9 cellular contexts compared by ENCODE assay signal in the genomic region with DNA sequence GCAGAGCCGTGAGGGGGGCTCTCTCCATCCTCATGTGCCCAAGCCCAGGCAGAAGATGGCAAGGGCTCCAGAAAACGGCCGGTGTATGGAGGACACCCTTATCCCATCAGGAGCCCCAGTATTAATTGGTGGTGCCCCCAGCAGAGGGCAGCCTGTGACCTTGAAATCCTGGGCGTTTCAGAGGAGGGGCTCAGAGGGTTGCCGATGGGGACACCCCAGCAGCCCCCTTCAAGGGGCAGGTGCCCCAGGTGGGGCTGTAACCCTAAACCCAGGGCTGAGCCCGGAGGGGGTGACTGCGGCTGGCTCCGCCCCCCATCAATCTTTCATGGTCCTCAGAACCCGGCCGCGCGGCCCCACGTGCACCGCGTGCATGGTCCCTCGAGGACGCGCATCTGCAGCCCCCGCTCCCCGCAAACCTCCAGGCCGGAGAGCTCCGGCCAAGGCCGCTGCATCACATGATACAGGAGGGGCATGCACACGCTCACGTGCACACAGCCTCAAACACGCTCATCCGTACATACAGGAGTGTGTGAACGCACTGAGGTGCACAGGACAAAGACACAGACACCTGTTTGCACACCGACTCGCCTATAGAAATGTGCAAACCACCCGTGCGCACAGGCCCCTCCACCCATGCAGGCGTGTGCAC. TPM values are rescaled to one million over a fixed set of nuclear protein-coding genes. Genes with fewer than 3 reads are reported as not detected.
DNase-seq lines count a peak whose midpoint lies in the region; ATAC-seq, FAIRE-seq and TF ChIP-seq lines count a peak whose summit lies in the region.
"Had no signal": no experiment of that assay in that cellular context is flagged by ENCODE, and none has a peak within 500 bp of the region (broad histone marks: within the 10 kb centered on the region; RNA-seq: fewer than 3 reads in every experiment).

No MANE protein-coding gene starts in this region.

- H3K36me3 ChIP-seq in ACC112 (ENCODE audit: insufficient read depth, low read length) (no peaks in the 10 kb centered on the region), WERI-Rb-1 (peaks cover 36% of the 10 kb centered on the region), endothelial cell of umbilical vein (ENCODE audit: control insufficient read depth in 2 of 2, extremely low read depth in 1 of 2, insufficient read depth in 2 of 2, low read length in 2 of 2) (no peaks in the 10 kb centered on the region)

- H3K9me3 ChIP-seq in H9 (ENCODE audit: control insufficient read depth, low read depth, low read length) (no peaks in the 10 kb centered on the region), WERI-Rb-1 (ENCODE audit: severe bottlenecking) (no peaks in the 10 kb centered on the region), endothelial cell of umbilical vein (replicated peaks; ENCODE audit: control insufficient read depth, insufficient read depth, low read length) (no peaks in the 10 kb centered on the region)

- H3K4me3 Mint-ChIP-seq in H9 (peak overlapping the region; percentile 80 to 97), natural killer cell (peak overlapping the region; percentile 97)

- H3K9me3 Mint-ChIP-seq in H9 (peaks cover 0 to 2% of the 10 kb centered on the region in 2 experiments; a peak in 1 of 5 replicates), natural killer cell (no peaks in the 10 kb centered on the region)

- H4K20me1 ChIP-seq in H9 (ENCODE audit: control insufficient read depth, insufficient read depth, insufficient read length): peaks cover 4% of the 10 kb centered on the region
- H4K20me1 ChIP-seq in endothelial cell of umbilical vein (replicated peaks; ENCODE audit: control insufficient read depth, extremely low read depth, insufficient read depth, low read length): no peaks in the 10 kb centered on the region

- peaks cover 21 to 34% (median 27%) of the 10 kb centered on the region in 3 experiments; a peak in 6 of 7 replicates for H3K36me3 Mint-ChIP-seq in H9 (ENCODE audit: insufficient read depth in 1 of 3, low read depth in 3 of 3)
- no peaks in the 10 kb centered on the region for H3K36me3 Mint-ChIP-seq in natural killer cell

- no peak overlapping the region for H2BK15ac ChIP-seq in H9 (ENCODE audit: low read depth, low read length)

- no peak overlapping the region for H4K5ac ChIP-seq in H9 (ENCODE audit: insufficient read length, low read depth, low read length)

- H3K79me2 ChIP-seq in ACC112 (ENCODE audit: control insufficient read depth, insufficient read depth, low read length, unreplicated experiment): no peaks in the 10 kb centered on the region
- H3K79me2 ChIP-seq in H9 (ENCODE audit: insufficient read depth, low read length): no peaks in the 10 kb centered on the region; the same call in 1 of the 2 replicates
- H3K79me2 ChIP-seq in endothelial cell of umbilical vein (ENCODE audit: control insufficient read depth, insufficient read depth, low read length): no peaks in the 10 kb centered on the region

- no peak overlapping the region for H3K23ac ChIP-seq in H9 (ENCODE audit: insufficient read length, low read depth, low read length)

- POLR2A ChIA-PET in endothelial cell of umbilical vein (lab: Charles Lee): no interaction called here

- no TSS peak for BruUV-seq in endothelial cell of umbilical vein (replicated peaks; lab: Mats Ljungman, UMichigan)

- no peak overlapping the region for H2BK20ac ChIP-seq in H9 (ENCODE audit: low read depth, low read length, poor library complexity, severe bottlenecking)

- H3K23me2 ChIP-seq in H9 (ENCODE audit: insufficient read length, low read depth, low read length, poor library complexity, severe bottlenecking): peaks cover 15% of the 10 kb centered on the region

- H3K4me1 Mint-ChIP-seq in H9 (peaks cover 4 to 26% of the 10 kb centered on the region in 2 experiments), natural killer cell (peaks cover 23 to 32% of the 10 kb centered on the region in 2 donors)

- H3K4me3 ChIP-seq in ACC112 (ENCODE audit: low read depth, low read length): peak overlapping the region; percentile 80
- peak overlapping the region; percentile 77 for H3K4me3 ChIP-seq in WERI-Rb-1 (ENCODE audit: low read depth, low read length)
- peak overlapping the region in 1 of 3 experiments; percentile 46 for H3K4me3 ChIP-seq in endothelial cell of umbilical vein (replicated peaks in 1 of 3; ENCODE audit: insufficient read depth in 1 of 3, low read depth in 1 of 3, low read length in 3 of 3)

- H3K27me3 Mint-ChIP-seq in H9 (ENCODE audit: low read depth) (peaks cover 3% of the 10 kb centered on the region; the same call in 1 of the 2 replicates), natural killer cell (ENCODE audit: low read depth in 2 of 2) (peaks cover 0 to 3% of the 10 kb centered on the region in 2 donors)

- H3K9ac ChIP-seq in H9 (ENCODE audit: extremely low read depth, insufficient read length, low read length): peak overlapping the region; percentile 3
- H3K9ac ChIP-seq in endothelial cell of umbilical vein (replicated peaks; ENCODE audit: extremely low read depth, insufficient read depth, low read length): no peak overlapping the region

- dilution Hi-C loops in endothelial cell of umbilical vein (cut with MboI; ENCODE audit: extremely low pct_ligation_motif_present, low sequenced_read_pairs): no loop called here

- H3K9me1 ChIP-seq in endothelial cell of umbilical vein (replicated peaks; ENCODE audit: control insufficient read depth, extremely low read depth, insufficient read depth, low read length): no peaks in the 10 kb centered on the region

- H3K18ac ChIP-seq in H9 (ENCODE audit: insufficient read length, low read depth, low read length): no peak overlapping the region

- H3K4ac ChIP-seq in H9 (ENCODE audit: low read depth, low read length): no peak overlapping the region

- no peak overlapping the region for H3T11ph ChIP-seq in H9 (ENCODE audit: low read length)

- H3K27ac ChIP-seq in ACC112 (ENCODE audit: low read depth, low read length) (no peak overlapping the region), H9 (ENCODE audit: insufficient read length, low read depth, low read length) (no peak overlapping the region), WERI-Rb-1 (no peak overlapping the region), endothelial cell of umbilical vein (ENCODE audit: insufficient read depth, low read depth, low read length) (no peak overlapping the region)

- peak overlapping the region; percentile 19 to 93 (median 79); a peak in 6 of 7 replicates for H3K27ac Mint-ChIP-seq in H9
- H3K27ac Mint-ChIP-seq in natural killer cell: peak overlapping the region; percentile 92 to 96

- no peaks in the 10 kb centered on the region for H3K79me1 ChIP-seq in H9 (ENCODE audit: insufficient read depth, low read depth, low read length, poor library complexity, severe bottlenecking)

- TF ChIP-seq CTCF in H9 (conservative IDR thresholded peaks at IDR 0.05) (peak; percentile 70), WERI-Rb-1 (IDR thresholded peaks at IDR 0.05; ENCODE audit: low read depth, low read length) (peak; percentile 40), endothelial cell of umbilical vein (IDR thresholded peaks at IDR 0.05; ENCODE audit: extremely low read depth in 1 of 2, insufficient read depth in 1 of 2, low read depth in 1 of 2, low read length in 2 of 2) (no peak), natural killer cell (IDR thresholded peaks at IDR 0.05) (no peak)

- no peak for TF ChIP-seq POLR2A in endothelial cell of umbilical vein (IDR thresholded peaks at IDR 0.05; ENCODE audit: low read depth, low read length)

- DNase-seq in H9 (peak; percentile 49), WERI-Rb-1 (peak; percentile 51), endothelial cell of umbilical vein (ENCODE audit: low read depth, low spot score) (no peak), natural killer cell (peak; percentile 24), AG08395 (ENCODE audit: low spot score) (no peak)

- intact Hi-C loops in endothelial cell of umbilical vein (cut with micrococcal nuclease) (no loop called here), natural killer cell (cut with micrococcal nuclease) (no loop called here)

- no peak overlapping the region; the same call in 1 of the 2 replicates for H3K14ac ChIP-seq in H9 (ENCODE audit: insufficient read depth, low read length)

- no peak overlapping the region for H2BK120ac ChIP-seq in H9 (ENCODE audit: low read depth, low read length, poor library complexity, severe bottlenecking)

- H4K8ac ChIP-seq in H9 (replicated peaks; ENCODE audit: insufficient read length, low read depth, low read length): no peak overlapping the region

- H2BK12ac ChIP-seq in H9 (ENCODE audit: insufficient read length, low read depth, low read length): no peak overlapping the region

- no peak overlapping the region for H4K91ac ChIP-seq in H9 (ENCODE audit: insufficient read length, low read depth, low read length)

- H3K56ac ChIP-seq in H9 (ENCODE audit: insufficient read length, low read depth, low read length): no peak overlapping the region

- peak; percentile 37 for FAIRE-seq in endothelial cell of umbilical vein (lab: Jason Lieb, UNC)
- FAIRE-seq: islet of Langerhans had no signal

- H2AK5ac ChIP-seq in H9 (ENCODE audit: insufficient read length, low read length): no peak overlapping the region

- no peak overlapping the region for H2BK5ac ChIP-seq in H9 (ENCODE audit: insufficient read length, low read length)

- H2AFZ ChIP-seq in ACC112 (ENCODE audit: low read length, unreplicated experiment) (no peak overlapping the region), H9 (ENCODE audit: low read length) (no peak overlapping the region), endothelial cell of umbilical vein (ENCODE audit: low read depth, low read length) (no peak overlapping the region)

- H3K4me1 ChIP-seq in ACC112 (ENCODE audit: control insufficient read depth, insufficient read depth, low read length, unreplicated experiment): peaks cover 4% of the 10 kb centered on the region
- H3K4me1 ChIP-seq in H9 (ENCODE audit: insufficient read depth, low read length): no peaks in the 10 kb centered on the region
- H3K4me1 ChIP-seq in endothelial cell of umbilical vein (ENCODE audit: control insufficient read depth, extremely low read depth, insufficient read depth, low read length): peaks cover 10% of the 10 kb centered on the region

- CTCF ChIA-PET in endothelial cell of umbilical vein (lab: Charles Lee): interaction anchor here (2.6 to 3.5 kb wide), 2 partner anchors 11 to 90 kb away, joined by 25 to 26 read pairs; a partner anchor contains a TSS

- WGBS in H9 (ENCODE audit: extremely low coverage, insufficient read length, low lambda C conversion rate): no CpG with 5 or more reads among the region's 33 CpGs

- ATAC-seq in natural killer cell: no peak
- ATAC-seq in HG03432 (IDR thresholded peaks at IDR 0.05; ENCODE audit: unreplicated experiment): no peak
- no peak for ATAC-seq in GM21360 (IDR thresholded peaks at IDR 0.05; ENCODE audit: unreplicated experiment)

- peak overlapping the region; percentile 77 for H3K4me2 ChIP-seq in H9 (ENCODE audit: insufficient read depth, insufficient read length, low read length)
- peak overlapping the region; percentile 49 for H3K4me2 ChIP-seq in endothelial cell of umbilical vein (ENCODE audit: insufficient read depth, low read length)

- H3K27me3 ChIP-seq in ACC112 (ENCODE audit: insufficient read depth, low read length) (no peaks in the 10 kb centered on the region), H9 (ENCODE audit: insufficient read depth, low read length) (no peaks in the 10 kb centered on the region), WERI-Rb-1 (ENCODE audit: insufficient read depth, low read depth, severe bottlenecking) (no peaks in the 10 kb centered on the region), endothelial cell of umbilical vein (ENCODE audit: control insufficient read depth in 2 of 2, insufficient read depth in 2 of 2, low read length in 2 of 2) (peaks cover 0 to 2% of the 10 kb centered on the region in 2 experiments)

RNA-seq across cellular contexts. Expression of a gene that starts 1.0 kb away (rescaled TPM):
- total RNA-seq in H9 (2021) (6.8 and 8.5 TPM in 2 replicates), endothelial cell of umbilical vein (0.88 and 1.9 TPM in 2 replicates), natural killer cell (1 to 10 TPM; 5.2 to 7.8 (median 7.6) TPM)
- 0.86 and 0.90 TPM in 2 replicates for polyA plus RNA-seq in endothelial cell of umbilical vein
- polyA plus RNA-seq in endothelial cell of umbilical vein (2011; cell fraction: cytosol; rRNA removed): 0.74 and 1.0 TPM in 2 replicates
- polyA plus RNA-seq in endothelial cell of umbilical vein (2011; cell fraction: nucleus; rRNA removed): 0.50 and 0.71 TPM in 2 replicates
- 1.1 and 2.1 TPM in 2 replicates for polyA plus RNA-seq in endothelial cell of umbilical vein (2012)
- polyA minus RNA-seq in endothelial cell of umbilical vein: 0.34 and 6.7 TPM in 2 replicates
- 1.9 TPM for polyA minus RNA-seq in endothelial cell of umbilical vein (2011; cell fraction: cytosol; rRNA and poly(A)+ RNA removed)
- 0.63 TPM in 2 replicates for polyA minus RNA-seq in endothelial cell of umbilical vein (2011; cell fraction: nucleus; rRNA and poly(A)+ RNA removed)

RNA-seq across cellular contexts. Expression of a gene that starts 9.9 kb away (rescaled TPM):
- 22.4 and 26.4 TPM in 2 replicates for total RNA-seq in H9 (2021)
- 13.8 and 16.1 TPM in 2 replicates for total RNA-seq in endothelial cell of umbilical vein
- 27.6 and 38.4 TPM in 2 replicates for polyA plus RNA-seq in endothelial cell of umbilical vein
- polyA plus RNA-seq in endothelial cell of umbilical vein (2011; cell fraction: cytosol; rRNA removed): 20.1 and 23.8 TPM in 2 replicates
- polyA plus RNA-seq in endothelial cell of umbilical vein (2011; cell fraction: nucleus; rRNA removed): 5.5 and 6.3 TPM in 2 replicates
- 17.1 and 19.8 TPM in 2 replicates for polyA plus RNA-seq in endothelial cell of umbilical vein (2012)
- 19.3 and 22.4 TPM in 2 replicates for polyA minus RNA-seq in endothelial cell of umbilical vein
- polyA minus RNA-seq in endothelial cell of umbilical vein (2011; cell fraction: cytosol; rRNA and poly(A)+ RNA removed): 16.1 TPM
- 3.3 and 3.4 TPM in 2 replicates for polyA minus RNA-seq in endothelial cell of umbilical vein (2011; cell fraction: nucleus; rRNA and poly(A)+ RNA removed)
- 1 to 10 TPM; 4.1 to 5.6 (median 4.5) TPM for total RNA-seq in natural killer cell

RNA-seq across cellular contexts. Expression of a gene that starts 23.4 kb away (rescaled TPM):
- total RNA-seq in H9 (2021) (1.4 and 1.8 TPM in 2 replicates), endothelial cell of umbilical vein (0.76 and 0.97 TPM in 2 replicates), natural killer cell (not detected)
- polyA plus RNA-seq in endothelial cell of umbilical vein: 0.13 and 0.29 TPM in 2 replicates
- 0.06 and 0.07 TPM in 2 replicates for polyA plus RNA-seq in endothelial cell of umbilical vein (2011; cell fraction: cytosol; rRNA removed)
- polyA plus RNA-seq in endothelial cell of umbilical vein (2011; cell fraction: nucleus; rRNA removed): 2.3 and 3.8 TPM in 2 replicates
- 0.30 TPM in 1 of 2 replicates, not detected in the other for polyA plus RNA-seq in endothelial cell of umbilical vein (2012)
- polyA minus RNA-seq in endothelial cell of umbilical vein: 0.06 and 0.19 TPM in 2 replicates
- not detected for polyA minus RNA-seq in endothelial cell of umbilical vein (2011; cell fraction: cytosol; rRNA and poly(A)+ RNA removed)
- 0.77 and 1.8 TPM in 2 replicates for polyA minus RNA-seq in endothelial cell of umbilical vein (2011; cell fraction: nucleus; rRNA and poly(A)+ RNA removed)

RNA-seq across cellular contexts. Expression of a gene that starts 29.3 kb away (rescaled TPM):
- total RNA-seq in H9 (2021): 23.6 and 28.0 TPM in 2 replicates
- 0.74 and 1.1 TPM in 2 replicates for total RNA-seq in endothelial cell of umbilical vein
- 1.6 and 2.1 TPM in 2 replicates for polyA plus RNA-seq in endothelial cell of umbilical vein
- polyA plus RNA-seq in endothelial cell of umbilical vein (2011; cell fraction: cytosol; rRNA removed): 1.1 and 1.6 TPM in 2 replicates
- 1.2 TPM in 1 of 2 replicates, not detected in the other for polyA plus RNA-seq in endothelial cell of umbilical vein (2011; cell fraction: nucleus; rRNA removed)
- polyA plus RNA-seq in endothelial cell of umbilical vein (2012): 0.38 and 0.96 TPM in 2 replicates
- polyA minus RNA-seq in endothelial cell of umbilical vein: 0.45 TPM in 1 of 2 replicates, not detected in the other
- 135 TPM for polyA minus RNA-seq in endothelial cell of umbilical vein (2011; cell fraction: cytosol; rRNA and poly(A)+ RNA removed)
- polyA minus RNA-seq in endothelial cell of umbilical vein (2011; cell fraction: nucleus; rRNA and poly(A)+ RNA removed): not detected in 2 replicates
- total RNA-seq in natural killer cell: 100 to 1,000 TPM in 1 of 3 donors, 10 to 100 TPM in 2; 38.2 to 109 (median 89.5) TPM

RNA-seq across cellular contexts. Expression of a gene that starts 49.9 kb away (rescaled TPM):
- total RNA-seq in H9 (2021) (42.8 and 45.1 TPM in 2 replicates), endothelial cell of umbilical vein (14.4 and 15.2 TPM in 2 replicates), natural killer cell (10 to 100 TPM; 12.3 to 26.4 (median 16.0) TPM)
- 7.5 and 8.1 TPM in 2 replicates for polyA plus RNA-seq in endothelial cell of umbilical vein
- polyA plus RNA-seq in endothelial cell of umbilical vein (2011; cell fraction: cytosol; rRNA removed): 4.4 and 5.8 TPM in 2 replicates
- 13.3 and 13.5 TPM in 2 replicates for polyA plus RNA-seq in endothelial cell of umbilical vein (2011; cell fraction: nucleus; rRNA removed)
- 7.9 and 10.4 TPM in 2 replicates for polyA plus RNA-seq in endothelial cell of umbilical vein (2012)
- 3.2 TPM in 1 of 2 replicates, not detected in the other for polyA minus RNA-seq in endothelial cell of umbilical vein
- polyA minus RNA-seq in endothelial cell of umbilical vein (2011; cell fraction: cytosol; rRNA and poly(A)+ RNA removed): 17.9 TPM
- 5.6 and 6.2 TPM in 2 replicates for polyA minus RNA-seq in endothelial cell of umbilical vein (2011; cell fraction: nucleus; rRNA and poly(A)+ RNA removed)

Comparison
In these comparisons a context has a peak if more than half of its experiments do, and no peak if none do; other contexts are left out.
1. DNase-seq: peak in H9 (single experiment), WERI-Rb-1 (single experiment) and natural killer cell (single experiment); none in endothelial cell of umbilical vein (single experiment) and AG08395 (single experiment).
2. CTCF ChIP-seq: peak in H9 (single experiment) and WERI-Rb-1 (single experiment); none in endothelial cell of umbilical vein (0 of 2) and natural killer cell (single experiment).